Comparison of ENCODE assay signal across 1 cellular context in genomic region chr22:36387914-36388864, GRCh38.
A peak's percentile ranks its signal among the peaks of the same experiment; 100 is the strongest.
TF ChIP-seq lines count a peak whose summit lies in the region.

MYH9 (minus strand) TSS chr22:36387967; CDS start chr22:36349236, 38,731 bp downstream.

TF ChIP-seq in HepG2, 621 proteins besides CTCF, POLR2A, EP300 and RAD21 (continued from another document and continues in another):
- no peak for TF ChIP-seq ZNF770 (CRISPR knock-in tag; IDR thresholded peaks at IDR 0.05)
- no peak for TF ChIP-seq CAMTA2 (CRISPR knock-in tag; IDR thresholded peaks at IDR 0.05; ENCODE audit: borderline replicate concordance)
- TF ChIP-seq RCOR2 (CRISPR knock-in tag; IDR thresholded peaks at IDR 0.05) = peak; percentile 21; the same call in 1 of the 2 replicates
- TF ChIP-seq ZNF232 (CRISPR knock-in tag; IDR thresholded peaks at IDR 0.05; ENCODE audit: borderline replicate concordance) = 0 out of 2 replicates have a peak, but pooled peaks have one; percentile 18
- TF ChIP-seq, protein P1, sequence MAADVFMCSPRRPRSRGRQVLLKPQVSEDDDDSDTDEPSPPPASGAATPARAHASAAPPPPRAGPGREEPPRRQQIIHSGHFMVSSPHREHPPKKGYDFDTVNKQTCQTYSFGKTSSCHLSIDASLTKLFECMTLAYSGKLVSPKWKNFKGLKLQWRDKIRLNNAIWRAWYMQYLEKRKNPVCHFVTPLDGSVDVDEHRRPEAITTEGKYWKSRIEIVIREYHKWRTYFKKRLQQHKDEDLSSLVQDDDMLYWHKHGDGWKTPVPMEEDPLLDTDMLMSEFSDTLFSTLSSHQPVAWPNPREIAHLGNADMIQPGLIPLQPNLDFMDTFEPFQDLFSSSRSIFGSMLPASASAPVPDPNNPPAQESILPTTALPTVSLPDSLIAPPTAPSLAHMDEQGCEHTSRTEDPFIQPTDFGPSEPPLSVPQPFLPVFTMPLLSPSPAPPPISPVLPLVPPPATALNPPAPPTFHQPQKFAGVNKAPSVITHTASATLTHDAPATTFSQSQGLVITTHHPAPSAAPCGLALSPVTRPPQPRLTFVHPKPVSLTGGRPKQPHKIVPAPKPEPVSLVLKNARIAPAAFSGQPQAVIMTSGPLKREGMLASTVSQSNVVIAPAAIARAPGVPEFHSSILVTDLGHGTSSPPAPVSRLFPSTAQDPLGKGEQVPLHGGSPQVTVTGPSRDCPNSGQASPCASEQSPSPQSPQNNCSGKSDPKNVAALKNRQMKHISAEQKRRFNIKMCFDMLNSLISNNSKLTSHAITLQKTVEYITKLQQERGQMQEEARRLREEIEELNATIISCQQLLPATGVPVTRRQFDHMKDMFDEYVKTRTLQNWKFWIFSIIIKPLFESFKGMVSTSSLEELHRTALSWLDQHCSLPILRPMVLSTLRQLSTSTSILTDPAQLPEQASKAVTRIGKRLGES (CRISPR knock-in tag; IDR thresholded peaks at IDR 0.05; ENCODE audit: borderline replicate concordance) = no peak
- TF ChIP-seq CSRNP1 (CRISPR knock-in tag; IDR thresholded peaks at IDR 0.05) = peak; percentile 26; the same call in 1 of the 2 replicates
- 0 out of 2 replicates have a peak, but pooled peaks have one; percentile 29 for TF ChIP-seq SNAI1 (CRISPR knock-in tag; IDR thresholded peaks at IDR 0.05; ENCODE audit: borderline replicate concordance)
- TF ChIP-seq ZGPAT (CRISPR knock-in tag; IDR thresholded peaks at IDR 0.05) = peak; percentile 66; the same call in 1 of the 2 replicates
- peak; percentile 76; the same call in 1 of the 2 replicates for TF ChIP-seq KLF12 (CRISPR knock-in tag; IDR thresholded peaks at IDR 0.05; ENCODE audit: borderline replicate concordance)
- peak; percentile 30; the same call in 1 of the 2 replicates for TF ChIP-seq ZNF768 (CRISPR knock-in tag; IDR thresholded peaks at IDR 0.05)
- TF ChIP-seq TBX3 (IDR thresholded peaks at IDR 0.05; ENCODE audit: borderline replicate concordance) = peak; percentile 64; the same call in 1 of the 2 replicates
- no peak for TF ChIP-seq RBM22 (optimal IDR thresholded peaks at IDR 0.05; ENCODE audit: low read length)
- TF ChIP-seq ZMYM2 (CRISPR knock-in tag; IDR thresholded peaks at IDR 0.05) = 0 out of 2 replicates have a peak, but pooled peaks have one; percentile 22
- TF ChIP-seq, protein P2, sequence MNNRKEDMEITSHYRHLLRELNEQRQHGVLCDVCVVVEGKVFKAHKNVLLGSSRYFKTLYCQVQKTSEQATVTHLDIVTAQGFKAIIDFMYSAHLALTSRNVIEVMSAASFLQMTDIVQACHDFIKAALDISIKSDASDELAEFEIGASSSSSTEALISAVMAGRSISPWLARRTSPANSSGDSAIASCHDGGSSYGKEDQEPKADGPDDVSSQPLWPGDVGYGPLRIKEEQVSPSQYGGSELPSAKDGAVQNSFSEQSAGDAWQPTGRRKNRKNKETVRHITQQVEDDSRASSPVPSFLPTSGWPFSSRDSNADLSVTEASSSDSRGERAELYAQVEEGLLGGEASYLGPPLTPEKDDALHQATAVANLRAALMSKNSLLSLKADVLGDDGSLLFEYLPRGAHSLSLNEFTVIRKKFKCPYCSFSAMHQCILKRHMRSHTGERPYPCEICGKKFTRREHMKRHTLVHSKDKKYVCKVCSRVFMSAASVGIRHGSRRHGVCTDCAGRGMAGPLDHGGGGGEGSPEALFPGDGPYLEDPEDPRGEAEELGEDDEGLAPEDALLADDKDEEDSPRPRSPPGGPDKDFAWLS (CRISPR knock-in tag; IDR thresholded peaks at IDR 0.05; ENCODE audit: borderline replicate concordance) = no peak
- TF ChIP-seq LCORL (IDR thresholded peaks at IDR 0.05) = no peak
- TF ChIP-seq LCORL (CRISPR knock-in tag; IDR thresholded peaks at IDR 0.05) = peak; percentile 80; the same call in 1 of the 2 replicates
- no peak for TF ChIP-seq U2AF2 (IDR thresholded peaks at IDR 0.05; ENCODE audit: low read depth, low read length)
- 0 out of 2 replicates have a peak, but pooled peaks have one; percentile 60 for TF ChIP-seq ZNF891 (CRISPR knock-in tag; IDR thresholded peaks at IDR 0.05)
- no peak for TF ChIP-seq SMAD1 (CRISPR knock-in tag; IDR thresholded peaks at IDR 0.05; ENCODE audit: borderline replicate concordance, low read depth)
- TF ChIP-seq NR2F2 (IDR thresholded peaks at IDR 0.05; ENCODE audit: borderline replicate concordance, low read depth) = no peak; the same call in 1 of the 2 replicates
- TF ChIP-seq ZNF577 (CRISPR knock-in tag; IDR thresholded peaks at IDR 0.05; ENCODE audit: borderline replicate concordance, low read depth) = no peak
- TF ChIP-seq HNRNPUL1 (IDR thresholded peaks at IDR 0.05; ENCODE audit: low read depth, low read length) = no peak
- peak; percentile 75; the same call in 1 of the 2 replicates for TF ChIP-seq KAT8 (CRISPR knock-in tag; IDR thresholded peaks at IDR 0.05)
- peak; percentile 42; the same call in 1 of the 2 replicates for TF ChIP-seq ZNF501 (CRISPR knock-in tag; IDR thresholded peaks at IDR 0.05)
- TF ChIP-seq KDM6A (CRISPR knock-in tag; IDR thresholded peaks at IDR 0.05; ENCODE audit: low read depth) = no peak
- TF ChIP-seq NFKBIZ (CRISPR knock-in tag; IDR thresholded peaks at IDR 0.05) = no peak; the same call in 1 of the 2 replicates
- TF ChIP-seq MXD4 (CRISPR knock-in tag; IDR thresholded peaks at IDR 0.05) = peak; percentile 55; the same call in 1 of the 2 replicates
- TF ChIP-seq ZNF746 (CRISPR knock-in tag; IDR thresholded peaks at IDR 0.05) = no peak
- peak; percentile 91 for TF ChIP-seq GABPB1 (CRISPR knock-in tag; IDR thresholded peaks at IDR 0.05)
- TF ChIP-seq NKX3-1 (CRISPR knock-in tag; IDR thresholded peaks at IDR 0.05) = no peak
- 0 out of 2 replicates have a peak, but pooled peaks have one; percentile 38 for TF ChIP-seq GATA4 (IDR thresholded peaks at IDR 0.05; ENCODE audit: borderline replicate concordance, low read depth)
- no peak for TF ChIP-seq TCF7 (IDR thresholded peaks at IDR 0.05; ENCODE audit: low read depth)
- no peak for TF ChIP-seq ZNF788 (CRISPR knock-in tag; IDR thresholded peaks at IDR 0.05; ENCODE audit: borderline replicate concordance)
- no peak for TF ChIP-seq GPBP1L1 (CRISPR knock-in tag; IDR thresholded peaks at IDR 0.05)
- TF ChIP-seq, protein P3, sequence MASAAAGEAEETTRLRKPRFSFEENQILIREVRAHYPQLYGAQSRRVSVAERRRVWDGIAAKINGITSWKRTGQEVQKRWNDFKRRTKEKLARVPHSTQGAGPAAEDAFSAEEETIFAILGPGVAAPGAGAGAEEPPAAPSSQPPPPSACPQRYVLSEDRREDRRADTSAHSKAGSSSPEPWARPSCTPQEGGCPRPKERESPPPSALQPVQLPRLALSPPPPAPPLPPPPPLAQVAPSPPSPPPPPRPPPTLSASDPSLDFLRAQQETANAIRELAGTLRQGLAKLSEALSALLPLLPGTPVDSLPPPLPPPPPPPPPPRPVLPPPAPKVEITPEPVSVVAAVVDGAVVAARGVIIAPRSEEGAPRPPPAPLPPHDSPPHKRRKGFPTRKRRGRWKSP (CRISPR knock-in tag; IDR thresholded peaks at IDR 0.05) = no peak
- 0 out of 2 replicates have a peak, but pooled peaks have one; percentile 73 for TF ChIP-seq ATF7-NPFF (CRISPR knock-in tag; IDR thresholded peaks at IDR 0.05; ENCODE audit: low read depth)
- no peak for TF ChIP-seq RNF219 (CRISPR knock-in tag; IDR thresholded peaks at IDR 0.05)
- TF ChIP-seq ZNF496 (CRISPR knock-in tag; IDR thresholded peaks at IDR 0.05; ENCODE audit: insufficient replicate concordance) = no peak
- TF ChIP-seq RBFOX2 (IDR thresholded peaks at IDR 0.05; ENCODE audit: low read depth, low read length) = peak; percentile 94
- peak; percentile 76 for TF ChIP-seq ZFX (CRISPR knock-in tag; IDR thresholded peaks at IDR 0.05; ENCODE audit: low read depth)
- no peak for TF ChIP-seq HOXA9 (CRISPR knock-in tag; IDR thresholded peaks at IDR 0.05; ENCODE audit: borderline replicate concordance)
- no peak; the same call in 1 of the 2 replicates for TF ChIP-seq STAG1 (CRISPR knock-in tag; IDR thresholded peaks at IDR 0.05)
- no peak for TF ChIP-seq ZNF644 (CRISPR knock-in tag; IDR thresholded peaks at IDR 0.05; ENCODE audit: low read depth)
- TF ChIP-seq MBNL3 (CRISPR knock-in tag; conservative IDR thresholded peaks at IDR 0.05) = no peak
- TF ChIP-seq ZNF34 (CRISPR knock-in tag; IDR thresholded peaks at IDR 0.05; ENCODE audit: borderline replicate concordance) = 0 out of 2 replicates have a peak, but pooled peaks have one; percentile 29
- TF ChIP-seq, protein P4, sequence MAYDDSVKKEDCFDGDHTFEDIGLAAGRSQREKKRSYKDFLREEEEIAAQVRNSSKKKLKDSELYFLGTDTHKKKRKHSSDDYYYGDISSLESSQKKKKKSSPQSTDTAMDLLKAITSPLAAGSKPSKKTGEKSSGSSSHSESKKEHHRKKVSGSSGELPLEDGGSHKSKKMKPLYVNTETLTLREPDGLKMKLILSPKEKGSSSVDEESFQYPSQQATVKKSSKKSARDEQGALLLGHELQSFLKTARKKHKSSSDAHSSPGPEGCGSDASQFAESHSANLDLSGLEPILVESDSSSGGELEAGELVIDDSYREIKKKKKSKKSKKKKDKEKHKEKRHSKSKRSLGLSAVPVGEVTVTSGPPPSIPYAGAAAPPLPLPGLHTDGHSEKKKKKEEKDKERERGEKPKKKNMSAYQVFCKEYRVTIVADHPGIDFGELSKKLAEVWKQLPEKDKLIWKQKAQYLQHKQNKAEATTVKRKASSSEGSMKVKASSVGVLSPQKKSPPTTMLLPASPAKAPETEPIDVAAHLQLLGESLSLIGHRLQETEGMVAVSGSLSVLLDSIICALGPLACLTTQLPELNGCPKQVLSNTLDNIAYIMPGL (CRISPR knock-in tag; IDR thresholded peaks at IDR 0.05; ENCODE audit: borderline replicate concordance in 1 of 2, low read depth in 1 of 2) = peak; percentile 34 to 62; a peak in 2 of 4 replicates
- TF ChIP-seq HDAC2 (CRISPR knock-in tag; IDR thresholded peaks at IDR 0.05) = no peak
- TF ChIP-seq, protein P5, sequence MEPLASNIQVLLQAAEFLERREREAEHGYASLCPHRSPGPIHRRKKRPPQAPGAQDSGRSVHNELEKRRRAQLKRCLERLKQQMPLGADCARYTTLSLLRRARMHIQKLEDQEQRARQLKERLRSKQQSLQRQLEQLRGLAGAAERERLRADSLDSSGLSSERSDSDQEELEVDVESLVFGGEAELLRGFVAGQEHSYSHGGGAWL (CRISPR knock-in tag; IDR thresholded peaks at IDR 0.05) = peak; percentile 84
